8 cellular contexts compared by ENCODE assay signal in genomic region chr6:34236423-34237315, GRCh38. TPM values are rescaled to one million over a fixed set of nuclear protein-coding genes. Genes with fewer than 3 reads are reported as not detected.
DNase-seq lines count a peak whose midpoint lies in the region; ATAC-seq and TF ChIP-seq lines count a peak whose summit lies in the region.

Gene HMGA1 (plus strand): TSS chr6:34236873. CDS start chr6:34240781, 3,908 bp downstream.

- POLR2A ChIA-PET in activated CD8-positive, alpha-beta T cell treated with anti-CD3 and anti-CD28 coated beads for 36 hours (lab: Charles Lee), result interaction anchor here (0.6 to 2.4 kb wide), 18 partner anchors 10 to 520 kb away, joined by 3 to 61 read pairs (median 7); partner anchors contain the start of genes NUDT3, RPS10, SMIM29 and SNRPC

- intact Hi-C loops in activated CD8-positive, alpha-beta T cell treated with anti-CD3 and anti-CD28 coated beads for 36 hours (cut with micrococcal nuclease), result loop anchor here (5.0 kb wide), 1 partner anchor 39 kb away; no protein-coding TSS in a partner anchor

- peak within 1 kb of the TSS; percentile 94 for H3K4me3 ChIP-seq in ectodermal cell (ENCODE audit: insufficient read depth, low read depth, low read length)
- peak within 1 kb of the TSS; percentile 76 for H3K4me3 ChIP-seq in lung

- H3K36me3 ChIP-seq in ectodermal cell (ENCODE audit: control insufficient read depth, insufficient read depth, low read length) (peaks cover 17% of the 10 kb centered on the region), lung (ENCODE audit: control insufficient read depth in 2 of 2, insufficient read depth in 2 of 2, low read length in 2 of 2) (peaks cover 0 to 11% of the 10 kb centered on the region in 2 donors)

- ATAC-seq in GM19397 (IDR thresholded peaks at IDR 0.05; ENCODE audit: unreplicated experiment) (peak; percentile 51), HG03565 (IDR thresholded peaks at IDR 0.05; ENCODE audit: unreplicated experiment) (peak; percentile 35), lung (ENCODE audit: insufficient read depth, low FRiP score) (peak; percentile 78)
- peak; percentile 70 for ATAC-seq in activated CD8-positive, alpha-beta T cell treated with anti-CD3 and anti-CD28 coated beads for 36 hours

- H3K27ac ChIP-seq in C4-2B, result peak within 1 kb of the TSS; percentile 97
- H3K27ac ChIP-seq in ectodermal cell (ENCODE audit: insufficient read depth, low read depth, low read length, poor library complexity, severe bottlenecking), result peak within 1 kb of the TSS; percentile 99
- peak within 1 kb of the TSS; percentile 92 to 94 for H3K27ac ChIP-seq in lung (ENCODE audit: low read depth in 1 of 2, low read length in 1 of 2)

- H3K27me3 Mint-ChIP-seq in activated CD8-positive, alpha-beta T cell treated with anti-CD3 and anti-CD28 coated beads for 36 hours, result no peaks in the 10 kb centered on the region

- peak; percentile 98 for DNase-seq in NCI-H82 (lab: John Stamatoyannopoulos, UW)
- peak; percentile 93 for DNase-seq in activated CD8-positive, alpha-beta T cell treated with anti-CD3 and anti-CD28 coated beads for 36 hours
- peak; percentile 88 for DNase-seq in lung (ENCODE audit: low spot score)
- DNase-seq in stimulated activated CD4-positive, alpha-beta T cell treated with anti-CD3 and anti-CD28 coated beads, TNF-alpha, amount 100 ng/mL, for 4 hours (ENCODE audit: low read depth in 3 of 3), result peak; percentile 87 to 91 (median 90)

- peaks cover 33% of the 10 kb centered on the region for H3K36me3 Mint-ChIP-seq in activated CD8-positive, alpha-beta T cell treated with anti-CD3 and anti-CD28 coated beads for 36 hours (ENCODE audit: low read depth)

- CTCF ChIA-PET in activated CD8-positive, alpha-beta T cell treated with anti-CD3 and anti-CD28 coated beads for 36 hours (lab: Charles Lee), result interaction anchor here (0.7 to 1.5 kb wide), 4 partner anchors 10 to 41 kb away, joined by 3 to 7 read pairs (median 4); partner anchors contain the start of gene SMIM29

- WGBS in ectodermal cell, 2 experiments, result 0% methylated on average over 90 to 91 of the region's 93 CpGs
- WGBS in lung, 2 donors, result 1 to 2% methylated on average over 93 of the region's 93 CpGs

- H3K4me3 Mint-ChIP-seq in activated CD8-positive, alpha-beta T cell treated with anti-CD3 and anti-CD28 coated beads for 36 hours, result peak within 1 kb of the TSS; percentile 93

- H3K9me3 Mint-ChIP-seq in activated CD8-positive, alpha-beta T cell treated with anti-CD3 and anti-CD28 coated beads for 36 hours, result no peaks in the 10 kb centered on the region

- peaks cover 37% of the 10 kb centered on the region for H3K4me1 ChIP-seq in ectodermal cell (ENCODE audit: control insufficient read depth, insufficient read depth, low read length)
- peaks cover 5 to 11% of the 10 kb centered on the region in 2 donors for H3K4me1 ChIP-seq in lung (ENCODE audit: control insufficient read depth in 2 of 2, insufficient read depth in 2 of 2, low read length in 2 of 2)

- H3K4me1 Mint-ChIP-seq in activated CD8-positive, alpha-beta T cell treated with anti-CD3 and anti-CD28 coated beads for 36 hours (ENCODE audit: low read depth), result peaks cover 32% of the 10 kb centered on the region

- peak within 1 kb of the TSS; percentile 94 for H3K27ac Mint-ChIP-seq in activated CD8-positive, alpha-beta T cell treated with anti-CD3 and anti-CD28 coated beads for 36 hours

- TF ChIP-seq CTCF in C4-2B (conservative IDR thresholded peaks at IDR 0.05) (no peak), lung (IDR thresholded peaks at IDR 0.05; ENCODE audit: control extremely low read depth, extremely low read depth) (no peak)
- TF ChIP-seq CTCF in activated CD8-positive, alpha-beta T cell treated with anti-CD3 and anti-CD28 coated beads for 36 hours (IDR thresholded peaks at IDR 0.05), result no peak

- H3K9me3 ChIP-seq in ectodermal cell (ENCODE audit: control insufficient read depth, low read length), result no peaks in the 10 kb centered on the region
- H3K9me3 ChIP-seq in lung (ENCODE audit: control insufficient read depth in 2 of 2, insufficient read depth in 1 of 2, low read length in 1 of 2), result no peaks in the 10 kb centered on the region

- H3K27me3 ChIP-seq in ectodermal cell (ENCODE audit: control insufficient read depth, insufficient read depth, low read length, poor library complexity, severe bottlenecking) (no peaks in the 10 kb centered on the region), lung (ENCODE audit: control insufficient read depth, insufficient read depth) (no peaks in the 10 kb centered on the region)

RNA-seq across cellular contexts. Expression of gene HMGA1, which starts in this region (rescaled TPM):
- total RNA-seq in activated CD8-positive, alpha-beta T cell treated with anti-CD3 and anti-CD28 coated beads for 36 hours, result 100 to 1,000 TPM; 683 to 709 TPM
- 2,104 TPM for polyA plus RNA-seq in ectodermal cell (2013, experiment 1 of 4)
- 1,893 TPM for polyA plus RNA-seq in ectodermal cell (2013, experiment 2 of 4)
- polyA plus RNA-seq in ectodermal cell (2013, experiment 3 of 4), result 1,718 TPM
- polyA plus RNA-seq in ectodermal cell (2013, experiment 4 of 4), result 1,821 TPM
- total RNA-seq in lung, result 100 to 1,000 TPM in 1 of 2 donors, 10 to 100 TPM in 1; 47.9 to 102 TPM
- polyA plus RNA-seq in lung, result 10 to 100 TPM; 95.9 to 98.0 TPM

Comparison
In these comparisons a context has a peak if more than half of its experiments do, and no peak if none do; other contexts are left out.
1. Peak in every context shown above with its lines: DNase-seq, ATAC-seq, H3K4me3 ChIP-seq and H3K27ac ChIP-seq.
2. RNA of gene HMGA1 (total RNA-seq): 683 to 709 TPM in activated CD8-positive, alpha-beta T cell treated with anti-CD3 and anti-CD28 coated beads for 36 hours; 47.9 to 102 TPM in lung; every median in the first group is over 4 times any median in the second.